ENCODE assay signal across 3 cellular contexts in the genomic region with DNA sequence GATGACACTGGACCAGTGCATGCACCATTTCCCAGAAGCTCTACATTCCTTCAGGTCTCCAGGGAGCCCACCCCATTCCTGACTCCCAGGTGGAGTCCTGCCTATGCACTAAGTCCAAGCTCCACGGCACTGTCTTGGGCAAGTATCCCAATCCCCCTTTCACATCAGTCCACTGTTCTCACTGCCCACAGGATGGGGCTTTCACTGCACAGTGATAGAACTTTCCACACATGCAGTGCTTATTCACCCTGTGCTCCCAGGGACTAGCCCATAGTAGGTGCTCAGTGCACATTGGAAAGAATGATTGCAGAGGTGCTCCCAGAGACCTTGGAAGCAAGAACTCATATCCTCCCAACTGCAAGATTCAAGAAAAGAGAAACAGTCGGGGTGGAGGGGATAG.
A peak's percentile ranks its signal among the peaks of the same experiment; 100 is the strongest.
TF ChIP-seq lines count a peak whose summit lies in the region.

No MANE protein-coding gene starts in this region.

TF ChIP-seq in A549, 52 proteins besides CTCF, POLR2A, EP300 and RAD21:
- TF ChIP-seq CHD2 (IDR thresholded peaks at IDR 0.05; ENCODE audit: low read length, partially characterized antibody) (no peak), ZFP36 (IDR thresholded peaks at IDR 0.05; ENCODE audit: borderline replicate concordance, partially characterized antibody) (peak; percentile 49)

TF ChIP-seq in HEK293, 187 proteins besides CTCF, POLR2A, EP300 and RAD21:
- TF ChIP-seq ZNF37A (tag by site-specific recombination; IDR thresholded peaks at IDR 0.05) (no peak), RBAK (tag by site-specific recombination; IDR thresholded peaks at IDR 0.05) (no peak), ZNF274 (IDR thresholded peaks at IDR 0.05; ENCODE audit: low read length) (no peak), ZNF274 (tag by site-specific recombination; IDR thresholded peaks at IDR 0.05; ENCODE audit: borderline replicate concordance) (peak; percentile 60; the same call in 1 of the 2 replicates), ZFP37 (tag by site-specific recombination; IDR thresholded peaks at IDR 0.05) (no peak), ZNF433 (tag by site-specific recombination; IDR thresholded peaks at IDR 0.05; ENCODE audit: low read depth) (no peak), ZSCAN16 (tag by site-specific recombination; IDR thresholded peaks at IDR 0.05) (no peak), PRDM1 (tag by site-specific recombination; IDR thresholded peaks at IDR 0.05) (no peak), GFI1B (tag by site-specific recombination; IDR thresholded peaks at IDR 0.05) (no peak), TRIM28 (IDR thresholded peaks at IDR 0.05; ENCODE audit: borderline replicate concordance, low read length) (peak; percentile 93; the same call in 1 of the 2 replicates), ZBTB26 (tag by site-specific recombination; optimal IDR thresholded peaks at IDR 0.05) (no peak), ZNF324 (tag by site-specific recombination; IDR thresholded peaks at IDR 0.05) (no peak), ZNF473 (tag by site-specific recombination; IDR thresholded peaks at IDR 0.05) (no peak), ZNF157 (tag by site-specific recombination; IDR thresholded peaks at IDR 0.05) (no peak), ZNF138 (tag by site-specific recombination; IDR thresholded peaks at IDR 0.05; ENCODE audit: borderline replicate concordance) (no peak), ZNF148 (tag by site-specific recombination; IDR thresholded peaks at IDR 0.05; ENCODE audit: borderline replicate concordance) (no peak), PRDM6 (tag by site-specific recombination; IDR thresholded peaks at IDR 0.05) (no peak), SETDB1 (IDR thresholded peaks at IDR 0.05; ENCODE audit: insufficient read length, low read length) (peak; percentile 75), MZF1 (tag by site-specific recombination; IDR thresholded peaks at IDR 0.05; ENCODE audit: borderline replicate concordance) (peak; percentile 87), SP3 (tag by site-specific recombination; IDR thresholded peaks at IDR 0.05) (no peak), ZBTB11 (tag by site-specific recombination; conservative IDR thresholded peaks at IDR 0.05; ENCODE audit: low read depth) (no peak)

TF ChIP-seq in H1, 55 proteins besides CTCF, POLR2A, EP300 and RAD21:
- TF ChIP-seq ZNF274 (IDR thresholded peaks at IDR 0.05; ENCODE audit: borderline replicate concordance, extremely low read depth, low read length) (peak; percentile 26; the same call in 1 of the 2 replicates), CHD2 (IDR thresholded peaks at IDR 0.05; ENCODE audit: low read length) (no peak), TCF12 (IDR thresholded peaks at IDR 0.05; ENCODE audit: low read depth, low read length) (no peak), CHD1 (IDR thresholded peaks at IDR 0.05; ENCODE audit: low read depth, low read length) (no peak)
